In genomic region chr2:210169871-210170441, GRCh38 we compare ENCODE assay signal across 8 cellular contexts. TPM values are rescaled to one million over a fixed set of nuclear protein-coding genes. Genes with fewer than 3 reads are reported as not detected.
DNase-seq lines count a peak whose midpoint lies in the region; ATAC-seq, FAIRE-seq and TF ChIP-seq lines count a peak whose summit lies in the region.

No MANE protein-coding gene starts in this region.

- peak; percentile 28 for ATAC-seq in GM19452 (IDR thresholded peaks at IDR 0.05; ENCODE audit: unreplicated experiment)

- TF ChIP-seq CTCF in fibroblast of the aortic adventitia (IDR thresholded peaks at IDR 0.05; ENCODE audit: insufficient read depth, low read length), result no peak
- no peak for TF ChIP-seq CTCF in progenitor cell of endocrine pancreas (IDR thresholded peaks at IDR 0.05; ENCODE audit: unreplicated experiment)

- H3K27ac Mint-ChIP-seq in progenitor cell of endocrine pancreas, result peak overlapping the region; percentile 98

- H3K9me3 Mint-ChIP-seq in progenitor cell of endocrine pancreas (ENCODE audit: low read depth), result no peaks in the 10 kb centered on the region

- peak overlapping the region; percentile 79 for H3K4me3 ChIP-seq in fibroblast of the aortic adventitia (ENCODE audit: low read depth, low read length)

- no peaks in the 10 kb centered on the region for H3K36me3 Mint-ChIP-seq in progenitor cell of endocrine pancreas (ENCODE audit: insufficient read depth)

- peak; percentile 81 for DNase-seq in CD1c-positive myeloid dendritic cell (ENCODE audit: extremely low spot score)
- DNase-seq in HS-5 (ENCODE audit: low read depth), result peak; percentile 43
- DNase-seq in fibroblast of the aortic adventitia (ENCODE audit: low read depth), result peak; percentile 84
- no peak for DNase-seq in progenitor cell of endocrine pancreas (ENCODE audit: low spot score, unreplicated experiment)
- DNase-seq in DMS153 (lab: John Stamatoyannopoulos, UW), result no peak
- no peak for DNase-seq in effector CD4-positive, alpha-beta T cell

- peak overlapping the region; percentile 99 for H3K4me3 Mint-ChIP-seq in progenitor cell of endocrine pancreas (ENCODE audit: low read depth)

- H3K27me3 Mint-ChIP-seq in progenitor cell of endocrine pancreas, result no peaks in the 10 kb centered on the region

- peaks cover 26% of the 10 kb centered on the region for H3K4me1 Mint-ChIP-seq in progenitor cell of endocrine pancreas (ENCODE audit: low read depth)

- peak; percentile 17 for FAIRE-seq in TTC549 (lab: Jason Lieb, UNC)

RNA-seq across cellular contexts. Expression of gene KANSL1L, which starts 1.3 kb away (rescaled TPM):
- total RNA-seq in fibroblast of the aortic adventitia (ENCODE audit: low replicate concordance), result 28.2 and 43.4 TPM in 2 replicates
- total RNA-seq in progenitor cell of endocrine pancreas, result 32.7 and 32.8 TPM in 2 replicates

RNA-seq across cellular contexts. Expression of gene ACADL, which starts 55.3 kb away (rescaled TPM):
- total RNA-seq in fibroblast of the aortic adventitia (ENCODE audit: low replicate concordance) (0.63 and 4.5 TPM in 2 replicates), progenitor cell of endocrine pancreas (0.38 and 0.55 TPM in 2 replicates)

Comparison
In these comparisons a context has a peak if more than half of its experiments do, and no peak if none do; other contexts are left out.
1. DNase-seq: peak in CD1c-positive myeloid dendritic cell (single experiment), HS-5 (single experiment) and fibroblast of the aortic adventitia (single experiment); none in progenitor cell of endocrine pancreas (single experiment), DMS153 (single experiment) and effector CD4-positive, alpha-beta T cell (single experiment).